23 cellular contexts compared by ENCODE assay signal in the genomic region with DNA sequence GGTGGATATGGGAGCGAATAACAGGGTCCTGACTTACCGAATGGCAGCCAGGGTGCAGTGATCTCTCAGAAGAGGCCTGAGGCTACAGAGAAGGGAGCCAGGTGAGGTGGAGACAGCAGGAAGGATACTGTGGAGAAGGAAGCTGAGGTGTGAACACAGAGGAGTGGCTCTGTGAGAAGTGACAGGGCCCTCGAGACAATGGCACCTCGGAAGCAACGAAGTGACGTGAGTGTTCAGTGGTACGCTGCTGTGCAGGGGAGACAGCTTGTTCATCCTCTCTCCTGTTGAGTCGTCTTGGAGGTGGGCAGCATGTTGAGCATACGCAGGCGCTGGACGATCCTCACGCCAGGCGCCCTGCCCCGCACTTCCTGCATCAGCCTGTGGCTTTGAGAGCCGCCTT.
DNase-seq lines count a peak whose midpoint lies in the region; ATAC-seq, FAIRE-seq and TF ChIP-seq lines count a peak whose summit lies in the region.
"Had no signal": no experiment of that assay in that cellular context is flagged by ENCODE, and none has a peak within 500 bp of the region (broad histone marks: within the 10 kb centered on the region; RNA-seq: fewer than 3 reads in every experiment).

No MANE protein-coding gene starts in this region.

- H3K18ac ChIP-seq in H1 (ENCODE audit: extremely low read depth, low read length) (no peak overlapping the region), neuronal stem cell (ENCODE audit: low read length) (no peak overlapping the region)

- H3K14ac ChIP-seq in H1 (ENCODE audit: insufficient read length) (no peak overlapping the region), neuronal stem cell (ENCODE audit: low read length) (peak overlapping the region; percentile 3)

- H3K23me2 ChIP-seq in H1 (ENCODE audit: low read depth, low read length): peaks cover 2% of the 10 kb centered on the region; the same call in 1 of the 2 replicates

- no peak overlapping the region for H3K27ac Mint-ChIP-seq in GM23338

- no peak overlapping the region for H3K4me3 Mint-ChIP-seq in GM23338
- H3K4me3 Mint-ChIP-seq: IgD-negative memory B cell had no signal

- H2AK5ac ChIP-seq in H1 (ENCODE audit: low read depth, low read length): 0 out of 2 replicates have a peak overlapping the region, but pooled peaks have one; percentile 53
- no peak overlapping the region for H2AK5ac ChIP-seq in neuronal stem cell (ENCODE audit: low read depth, low read length)

- no peak overlapping the region for H2AFZ ChIP-seq in GM23338
- H2AFZ ChIP-seq in H1 (ENCODE audit: low read length): no peak overlapping the region
- H2AFZ ChIP-seq in neuronal stem cell (ENCODE audit: low read length): no peak overlapping the region

- no peak for TF ChIP-seq RAD21 in H1 (IDR thresholded peaks at IDR 0.05 in 1 of 2, conservative IDR thresholded peaks at IDR 0.05 in 1 of 2; ENCODE audit: low read depth in 2 of 2, low read length in 2 of 2)

- H2BK20ac ChIP-seq in H1 (ENCODE audit: low read length): no peak overlapping the region

- no peak for DNase-seq in GM23338 (ENCODE audit: low spot score)
- DNase-seq in H1 (ENCODE audit: low read depth in 1 of 2, low spot score in 2 of 2): no peak
- DNase-seq in myocyte (ENCODE audit: low read depth): peak; percentile 26
- DNase-seq in neuronal stem cell (ENCODE audit: low spot score): no peak
- DNase-seq in esophagus muscularis mucosa (ENCODE audit: extremely low spot score): no peak
- no peak for DNase-seq in SJCRH30
- DNase-seq in cerebellar nuclear complex (lab: John Stamatoyannopoulos, UW): no peak
- DNase-seq: C1 segment of cervical spinal cord; CD4-positive, alpha-beta memory T cell; COR-L47; NCI-H1048; NCI-H1417; NCI-H1694; NCI-H2029 treated with DMSO at 0.1 percent for 48 hours; NCI-H2227 treated with DMSO at 0.1 percent for 48 hours; NCI-H69; SHP77 had no signal

- no peak overlapping the region for H3K4ac ChIP-seq in H1 (replicated peaks; ENCODE audit: insufficient read length, low read depth, low read length)
- H3K4ac ChIP-seq in neuronal stem cell (ENCODE audit: low read length): no peak overlapping the region

- H3K4me2 ChIP-seq in GM23338: no peak overlapping the region
- no peak overlapping the region for H3K4me2 ChIP-seq in H1 (ENCODE audit: insufficient read depth in 1 of 2, low read depth in 2 of 2, low read length in 2 of 2)
- H3K4me2 ChIP-seq in neuronal stem cell (ENCODE audit: insufficient read depth, low read length, poor library complexity, severe bottlenecking): no peak overlapping the region

- H3K79me1 ChIP-seq in H1 (ENCODE audit: low read depth, low read length): no peaks in the 10 kb centered on the region
- no peaks in the 10 kb centered on the region for H3K79me1 ChIP-seq in neuronal stem cell (ENCODE audit: low read depth, low read length)

- H3K23ac ChIP-seq in H1 (ENCODE audit: insufficient read length) (no peak overlapping the region), neuronal stem cell (ENCODE audit: low read depth, low read length, poor library complexity) (peak overlapping the region; percentile 26)

- CTCF ChIA-PET in H1 (lab: Charles Lee; ENCODE audit: partially characterized antibody): interaction anchor here (2.1 to 2.2 kb wide), 2 partner anchors 23 to 45 kb away, joined by 6 to 7 read pairs; no protein-coding TSS in a partner anchor

- H3K36me3 ChIP-seq in GM23338 (ENCODE audit: insufficient read depth) (no peaks in the 10 kb centered on the region), H1 (ENCODE audit: control insufficient read depth in 2 of 4, insufficient read depth in 4 of 4, low read length in 3 of 4) (no peaks in the 10 kb centered on the region), neuronal stem cell (replicated peaks in 1 of 2; ENCODE audit: control insufficient read depth in 2 of 2, insufficient read depth in 2 of 2, low read length in 2 of 2) (no peaks in the 10 kb centered on the region), esophagus muscularis mucosa (peaks cover 0 to 9% (median 2%) of the 10 kb centered on the region in 4 donors), SJCRH30 (no peaks in the 10 kb centered on the region)

- no peaks in the 10 kb centered on the region for H3K9me3 Mint-ChIP-seq in GM23338
- H3K9me3 Mint-ChIP-seq: CD4-positive, alpha-beta memory T cell; IgD-negative memory B cell had no signal

- POLR2A ChIA-PET in H1 (lab: Charles Lee; ENCODE audit: partially characterized antibody): no interaction called here

- no peaks in the 10 kb centered on the region for H3K4me1 ChIP-seq in GM23338 (ENCODE audit: insufficient read depth)
- peaks cover 0 to 3% (median 0%) of the 10 kb centered on the region in 4 experiments; a peak in 1 of 7 replicates for H3K4me1 ChIP-seq in H1 (replicated peaks in 1 of 4; ENCODE audit: control insufficient read depth in 3 of 4, insufficient read depth in 4 of 4, low read length in 3 of 4)
- no peaks in the 10 kb centered on the region for H3K4me1 ChIP-seq in neuronal stem cell (ENCODE audit: control insufficient read depth in 2 of 2, insufficient read depth in 1 of 2, low read depth in 1 of 2, low read length in 2 of 2)
- no peaks in the 10 kb centered on the region for H3K4me1 ChIP-seq in esophagus muscularis mucosa
- no peaks in the 10 kb centered on the region for H3K4me1 ChIP-seq in SJCRH30

- H2BK12ac ChIP-seq in H1 (ENCODE audit: low read depth, low read length) (no peak overlapping the region), neuronal stem cell (ENCODE audit: low read length) (no peak overlapping the region)

- H2BK15ac ChIP-seq in H1 (ENCODE audit: low read length) (no peak overlapping the region), neuronal stem cell (ENCODE audit: low read length) (no peak overlapping the region)

- H3K56ac ChIP-seq in H1 (replicated peaks; ENCODE audit: insufficient read length, low read depth, low read length): no peak overlapping the region

- H3K4me1 Mint-ChIP-seq in GM23338: 0 out of 3 replicates have a peak, but pooled peaks cover 2% of the 10 kb centered on the region

- no peak overlapping the region for H2BK120ac ChIP-seq in H1 (replicated peaks; ENCODE audit: low read depth, low read length)
- no peak overlapping the region for H2BK120ac ChIP-seq in neuronal stem cell (ENCODE audit: low read depth, low read length)

- no peaks in the 10 kb centered on the region for H3K27me3 ChIP-seq in GM23338 (ENCODE audit: insufficient read depth)
- H3K27me3 ChIP-seq in H1 (replicated peaks in 1 of 4; ENCODE audit: control insufficient read depth in 3 of 4, extremely low read depth in 1 of 4, insufficient read depth in 3 of 4, low read length in 3 of 4): no peaks in the 10 kb centered on the region
- peaks cover 0 to 3% (median 0%) of the 10 kb centered on the region in 3 experiments for H3K27me3 ChIP-seq in neuronal stem cell (ENCODE audit: control insufficient read depth in 3 of 3, insufficient read depth in 3 of 3, low read depth in 1 of 3, low read length in 3 of 3)
- H3K27me3 ChIP-seq in esophagus muscularis mucosa: no peaks in the 10 kb centered on the region
- no peaks in the 10 kb centered on the region for H3K27me3 ChIP-seq in SJCRH30

- H4K5ac ChIP-seq in H1 (ENCODE audit: insufficient read length, low read depth, low read length): no peak overlapping the region

- ATAC-seq in GM23338: peak; percentile 29; the same call in 2 of the 3 replicates
- ATAC-seq: HCT116, Panc1 had no signal

- H3K9ac ChIP-seq in H1 (replicated peaks in 1 of 4; ENCODE audit: extremely low read depth in 1 of 4, low read depth in 3 of 4, low read length in 3 of 4): no peak overlapping the region
- peak overlapping the region; percentile 39 for H3K9ac ChIP-seq in neuronal stem cell (ENCODE audit: low read depth, low read length, poor library complexity)

- no peaks in the 10 kb centered on the region for H3F3A ChIP-seq in GM23338 (replicated peaks; ENCODE audit: low read depth)

- no peaks in the 10 kb centered on the region for H3K9me2 ChIP-seq in GM23338 (ENCODE audit: insufficient read depth)

- 89% methylated on average over 14 of the region's 15 CpGs; no CpG with 5 or more reads in 1 of the 2 experiments for WGBS in H1 (ENCODE audit: extremely low coverage in 1 of 2, insufficient coverage in 1 of 2, insufficient read length in 1 of 2, insufficient replicate concordance in 2 of 2, low coverage in 1 of 2, low lambda C conversion rate in 2 of 2, missing lambda C conversion rate in 1 of 2), 2 experiments
- WGBS in neuronal stem cell (ENCODE audit: extremely low coverage in 2 of 2, insufficient read length in 2 of 2, insufficient replicate concordance in 1 of 2), 2 donors: no CpG with 5 or more reads among the region's 15 CpGs
- WGBS in esophagus muscularis mucosa: 94% methylated on average over 15 of the region's 15 CpGs

- no peaks in the 10 kb centered on the region for H3K36me3 Mint-ChIP-seq in GM23338 (ENCODE audit: low read depth)

- H2BK5ac ChIP-seq in H1 (ENCODE audit: low read depth, low read length) (peak overlapping the region; percentile 35; the same call in 1 of the 2 replicates), neuronal stem cell (ENCODE audit: low read length) (no peak overlapping the region)

- H3K9me3 ChIP-seq in H1 (ENCODE audit: insufficient read depth in 2 of 2, low read depth in 1 of 2, low read length in 1 of 2) (no peaks in the 10 kb centered on the region), neuronal stem cell (replicated peaks in 1 of 2; ENCODE audit: control insufficient read depth in 2 of 2, insufficient read depth in 1 of 2, low read depth in 1 of 2, low read length in 2 of 2) (no peaks in the 10 kb centered on the region), esophagus muscularis mucosa (no peaks in the 10 kb centered on the region), SJCRH30 (replicated peaks) (no peaks in the 10 kb centered on the region)

- FAIRE-seq in H1 (lab: Jason Lieb, UNC): no peak
- FAIRE-seq: A204.1, G401.6 had no signal

- H3K79me2 ChIP-seq in GM23338 (replicated peaks; ENCODE audit: insufficient read depth): no peaks in the 10 kb centered on the region
- no peaks in the 10 kb centered on the region for H3K79me2 ChIP-seq in H1 (ENCODE audit: control insufficient read depth in 1 of 2, insufficient read depth in 2 of 2, low read length in 2 of 2)

- H3K4me3 ChIP-seq in GM23338 (no peak overlapping the region), H1 (ENCODE audit: extremely low read depth in 1 of 4, insufficient read depth in 2 of 4, low read depth in 3 of 4, low read length in 4 of 4) (no peak overlapping the region), neuronal stem cell (ENCODE audit: low read length in 2 of 2) (no peak overlapping the region), esophagus muscularis mucosa (no peak overlapping the region), SJCRH30 (no peak overlapping the region)

- TF ChIP-seq CTCF in GM23338 (conservative IDR thresholded peaks at IDR 0.05; ENCODE audit: low read depth in 2 of 2) (no peak), H1 (IDR thresholded peaks at IDR 0.05; ENCODE audit: control extremely low read depth in 1 of 3, insufficient read depth in 1 of 3, low read depth in 1 of 3, low read length in 3 of 3) (no peak), esophagus muscularis mucosa (IDR thresholded peaks at IDR 0.05) (no peak)

- H4K8ac ChIP-seq in H1 (ENCODE audit: extremely low read depth, insufficient read depth, low read length) (no peak overlapping the region), neuronal stem cell (ENCODE audit: low read depth, low read length) (no peak overlapping the region)

- H4K91ac ChIP-seq in H1 (replicated peaks; ENCODE audit: insufficient read length, low read length) (no peak overlapping the region), neuronal stem cell (ENCODE audit: low read depth, low read length, poor library complexity) (no peak overlapping the region)

- TF ChIP-seq EP300 in H1 (IDR thresholded peaks at IDR 0.05; ENCODE audit: borderline replicate concordance in 1 of 2, low read depth in 2 of 2, low read length in 2 of 2): no peak
- no peak for TF ChIP-seq EP300 in esophagus muscularis mucosa (IDR thresholded peaks at IDR 0.05)

- TF ChIP-seq POLR2A in H1 (IDR thresholded peaks at IDR 0.05; ENCODE audit: control extremely low read depth in 1 of 2, low read depth in 2 of 2, low read length in 2 of 2) (no peak), esophagus muscularis mucosa (IDR thresholded peaks at IDR 0.05; ENCODE audit: low read depth) (no peak)

- H3K27ac ChIP-seq in GM23338 (ENCODE audit: low read depth): no peak overlapping the region
- no peak overlapping the region for H3K27ac ChIP-seq in H1 (ENCODE audit: low read depth, low read length)
- no peak overlapping the region for H3K27ac ChIP-seq in neuronal stem cell (replicated peaks; ENCODE audit: low read length)
- H3K27ac ChIP-seq in esophagus muscularis mucosa (replicated peaks in 1 of 4): no peak overlapping the region
- H3K27ac ChIP-seq in SJCRH30: no peak overlapping the region
- H3K27ac ChIP-seq: RWPE1 had no signal

- intact Hi-C loops in esophagus muscularis mucosa (cut with DNase I): no loop called here

- peaks cover 3% of the 10 kb centered on the region for H3K27me3 Mint-ChIP-seq in GM23338 (ENCODE audit: insufficient read depth, low read depth, poor library complexity)
- H3K27me3 Mint-ChIP-seq: CD4-positive, alpha-beta memory T cell; IgD-negative memory B cell had no signal

- H4K20me1 ChIP-seq in GM23338 (replicated peaks; ENCODE audit: insufficient read depth): no peaks in the 10 kb centered on the region
- no peaks in the 10 kb centered on the region for H4K20me1 ChIP-seq in H1 (replicated peaks in 1 of 2; ENCODE audit: control insufficient read depth in 1 of 2, insufficient read depth in 2 of 2, low read length in 2 of 2)
